Comparison of ENCODE assay signal across 12 cellular contexts in genomic region chr4:153233761-153234371, GRCh38. TPM values are rescaled to one million over a fixed set of nuclear protein-coding genes. Genes with fewer than 3 reads are reported as not detected.
A peak's percentile ranks its signal among the peaks of the same experiment; 100 is the strongest.
DNase-seq lines count a peak whose midpoint lies in the region; ATAC-seq and TF ChIP-seq lines count a peak whose summit lies in the region.
"Had no signal": no experiment of that assay in that cellular context is flagged by ENCODE, and none has a peak within 500 bp of the region (broad histone marks: within the 10 kb centered on the region; RNA-seq: fewer than 3 reads in every experiment).

No MANE protein-coding gene starts in this region.

- WGBS in heart left ventricle, 4 donors, result 29 to 43% (median 37%) methylated on average over 5 of the region's 5 CpGs
- WGBS in esophagus squamous epithelium, 2 donors, result 16 to 17% methylated on average over 5 of the region's 5 CpGs

- POLR2A ChIA-PET in activated CD8-positive, alpha-beta T cell treated with anti-CD3 and anti-CD28 coated beads, Interleukin-2, amount 10 ng/mL, durations not matched to agents 7 days and 5 days (lab: Charles Lee), result no interaction called here

- ATAC-seq in heart left ventricle, result peak in 3 of 4 donors; percentile 18 to 64 (median 20)
- ATAC-seq in activated CD8-positive, alpha-beta T cell treated with anti-CD3 and anti-CD28 coated beads, Interleukin-2, amount 10 ng/mL, durations not matched to agents 7 days and 5 days, result no peak
- no peak for ATAC-seq in HG03520 (IDR thresholded peaks at IDR 0.05; ENCODE audit: unreplicated experiment)
- ATAC-seq: natural killer cell treated with Interleukin-12 subunit alpha and Interleukin-12 subunit beta and Interleukin-15 and Interleukin-18, amount 100 ng/mL, for 72 hours had no signal

- H3K9me3 Mint-ChIP-seq in activated T-helper 2 cell treated with anti-CD3 and anti-CD28 coated beads, Interferon-gamma antibody, Interleukin-2, Interleukin-4, amounts not matched to agents 10 μg/mL and 5 μg/mL and 100 μg/mL, durations not matched to agents 14 hours and 24 hours and 36 hours, result no peaks in the 10 kb centered on the region
- H3K9me3 Mint-ChIP-seq in activated CD8-positive, alpha-beta T cell treated with anti-CD3 and anti-CD28 coated beads, Interleukin-2, amount 10 ng/mL, durations not matched to agents 7 days and 5 days (ENCODE audit: insufficient read depth), result no peaks in the 10 kb centered on the region
- H3K9me3 Mint-ChIP-seq: natural killer cell treated with Interleukin-12 subunit alpha and Interleukin-12 subunit beta and Interleukin-15 and Interleukin-18, amount 100 ng/mL, for 72 hours; stimulated activated naive B cell treated with anti-CD40 and anti-IgM and Interleukin-4, amounts not matched to agents 10 μg/mL and 1 μg/mL and 100 μg/mL, for 72 hours had no signal

- H3K36me3 ChIP-seq in heart left ventricle (peaks cover 0 to 7% (median 0%) of the 10 kb centered on the region in 9 donors), right atrium auricular region (no peaks in the 10 kb centered on the region), esophagus squamous epithelium (no peaks in the 10 kb centered on the region)

- peaks cover 25% of the 10 kb centered on the region for H3K27me3 Mint-ChIP-seq in activated T-helper 2 cell treated with anti-CD3 and anti-CD28 coated beads, Interferon-gamma antibody, Interleukin-2, Interleukin-4, amounts not matched to agents 10 μg/mL and 5 μg/mL and 100 μg/mL, durations not matched to agents 14 hours and 24 hours and 36 hours (ENCODE audit: low read depth)
- peaks cover 32% of the 10 kb centered on the region for H3K27me3 Mint-ChIP-seq in activated CD8-positive, alpha-beta T cell treated with anti-CD3 and anti-CD28 coated beads, Interleukin-2, amount 10 ng/mL, durations not matched to agents 7 days and 5 days (ENCODE audit: low read depth)

- no peaks in the 10 kb centered on the region for H3K27me3 ChIP-seq in heart left ventricle
- no peaks in the 10 kb centered on the region for H3K27me3 ChIP-seq in right atrium auricular region
- H3K27me3 ChIP-seq in esophagus squamous epithelium, result no peaks in the 10 kb centered on the region

- no peak for DNase-seq in heart left ventricle
- no peak for DNase-seq in right atrium auricular region (ENCODE audit: low spot score)
- DNase-seq in amniotic stem cell (lab: John Stamatoyannopoulos, UW), result peak; percentile 74
- peak; percentile 86 for DNase-seq in kidney tubule cell (ENCODE audit: low spot score)
- DNase-seq in activated T-helper 2 cell treated with anti-CD3 and anti-CD28 coated beads, Interferon-gamma antibody, Interleukin-2, Interleukin-4, amounts not matched to agents 10 μg/mL and 5 μg/mL and 100 μg/mL, durations not matched to agents 14 hours and 24 hours and 36 hours (ENCODE audit: low spot score), result no peak
- DNase-seq in activated CD8-positive, alpha-beta T cell treated with anti-CD3 and anti-CD28 coated beads, Interleukin-2, amount 10 ng/mL, durations not matched to agents 7 days and 5 days, result no peak
- DNase-seq in esophagus squamous epithelium (lab: John Stamatoyannopoulos, UW), result no peak
- DNase-seq: activated CD4-positive, CD25-positive, alpha-beta regulatory T cell; MM.1S; stimulated activated naive B cell treated with anti-CD40 and anti-IgM and Interleukin-4, amounts not matched to agents 10 μg/mL and 1 μg/mL and 100 μg/mL, for 72 hours had no signal

- H3K9me3 ChIP-seq in heart left ventricle, result no peaks in the 10 kb centered on the region
- H3K9me3 ChIP-seq in right atrium auricular region, result no peaks in the 10 kb centered on the region
- H3K9me3 ChIP-seq in esophagus squamous epithelium, result no peaks in the 10 kb centered on the region

- TF ChIP-seq CTCF in heart left ventricle (IDR thresholded peaks at IDR 0.05), result no peak
- no peak for TF ChIP-seq CTCF in right atrium auricular region (IDR thresholded peaks at IDR 0.05)
- TF ChIP-seq CTCF in esophagus squamous epithelium (IDR thresholded peaks at IDR 0.05), result no peak

- H3K36me3 Mint-ChIP-seq in activated T-helper 2 cell treated with anti-CD3 and anti-CD28 coated beads, Interferon-gamma antibody, Interleukin-2, Interleukin-4, amounts not matched to agents 10 μg/mL and 5 μg/mL and 100 μg/mL, durations not matched to agents 14 hours and 24 hours and 36 hours (ENCODE audit: low read depth), result no peaks in the 10 kb centered on the region
- H3K36me3 Mint-ChIP-seq in activated CD8-positive, alpha-beta T cell treated with anti-CD3 and anti-CD28 coated beads, Interleukin-2, amount 10 ng/mL, durations not matched to agents 7 days and 5 days (ENCODE audit: low read depth), result no peaks in the 10 kb centered on the region
- H3K36me3 Mint-ChIP-seq: natural killer cell treated with Interleukin-12 subunit alpha and Interleukin-12 subunit beta and Interleukin-15 and Interleukin-18, amount 100 ng/mL, for 72 hours; stimulated activated naive B cell treated with anti-CD40 and anti-IgM and Interleukin-4, amounts not matched to agents 10 μg/mL and 1 μg/mL and 100 μg/mL, for 72 hours had no signal

- peaks cover 0 to 47% (median 27%) of the 10 kb centered on the region in 12 donors for H3K4me1 ChIP-seq in heart left ventricle
- H3K4me1 ChIP-seq in right atrium auricular region, result peaks cover 0 to 34% of the 10 kb centered on the region in 2 donors
- H3K4me1 ChIP-seq in esophagus squamous epithelium, result peaks cover 0 to 30% (median 21%) of the 10 kb centered on the region in 3 donors

- intact Hi-C loops in heart left ventricle (cut with DNase I), result no loop called here
- intact Hi-C loops in activated T-helper 2 cell treated with anti-CD3 and anti-CD28 coated beads, Interferon-gamma antibody, Interleukin-2, Interleukin-4, amounts not matched to agents 10 μg/mL and 5 μg/mL and 100 μg/mL, durations not matched to agents 14 hours and 24 hours and 36 hours (cut with micrococcal nuclease), result no loop called here
- intact Hi-C loops in esophagus squamous epithelium (cut with DNase I), result no loop called here

- no peak overlapping the region for H3K27ac ChIP-seq in heart left ventricle
- H3K27ac ChIP-seq in right atrium auricular region, result no peak overlapping the region
- no peak overlapping the region for H3K27ac ChIP-seq in esophagus squamous epithelium

- H3K4me3 ChIP-seq in heart left ventricle (no peak overlapping the region), right atrium auricular region (no peak overlapping the region), esophagus squamous epithelium (no peak overlapping the region)

- H3K4me1 Mint-ChIP-seq in activated T-helper 2 cell treated with anti-CD3 and anti-CD28 coated beads, Interferon-gamma antibody, Interleukin-2, Interleukin-4, amounts not matched to agents 10 μg/mL and 5 μg/mL and 100 μg/mL, durations not matched to agents 14 hours and 24 hours and 36 hours (ENCODE audit: low read depth), result peaks cover 8% of the 10 kb centered on the region
- peaks cover 10% of the 10 kb centered on the region for H3K4me1 Mint-ChIP-seq in activated CD8-positive, alpha-beta T cell treated with anti-CD3 and anti-CD28 coated beads, Interleukin-2, amount 10 ng/mL, durations not matched to agents 7 days and 5 days (ENCODE audit: low read depth)

- TF ChIP-seq POLR2A in heart left ventricle (IDR thresholded peaks at IDR 0.05), result no peak
- no peak for TF ChIP-seq POLR2A in esophagus squamous epithelium (IDR thresholded peaks at IDR 0.05)

- CTCF ChIA-PET in activated CD8-positive, alpha-beta T cell treated with anti-CD3 and anti-CD28 coated beads, Interleukin-2, amount 10 ng/mL, durations not matched to agents 7 days and 5 days (lab: Charles Lee), result no interaction called here

- no peak overlapping the region for H3K4me3 Mint-ChIP-seq in activated T-helper 2 cell treated with anti-CD3 and anti-CD28 coated beads, Interferon-gamma antibody, Interleukin-2, Interleukin-4, amounts not matched to agents 10 μg/mL and 5 μg/mL and 100 μg/mL, durations not matched to agents 14 hours and 24 hours and 36 hours (ENCODE audit: low read depth)
- H3K4me3 Mint-ChIP-seq in activated CD8-positive, alpha-beta T cell treated with anti-CD3 and anti-CD28 coated beads, Interleukin-2, amount 10 ng/mL, durations not matched to agents 7 days and 5 days, result no peak overlapping the region
- H3K4me3 Mint-ChIP-seq: natural killer cell treated with Interleukin-12 subunit alpha and Interleukin-12 subunit beta and Interleukin-15 and Interleukin-18, amount 100 ng/mL, for 72 hours; stimulated activated naive B cell treated with anti-CD40 and anti-IgM and Interleukin-4, amounts not matched to agents 10 μg/mL and 1 μg/mL and 100 μg/mL, for 72 hours had no signal

- H3K27ac Mint-ChIP-seq in activated T-helper 2 cell treated with anti-CD3 and anti-CD28 coated beads, Interferon-gamma antibody, Interleukin-2, Interleukin-4, amounts not matched to agents 10 μg/mL and 5 μg/mL and 100 μg/mL, durations not matched to agents 14 hours and 24 hours and 36 hours, result no peak overlapping the region
- no peak overlapping the region for H3K27ac Mint-ChIP-seq in activated CD8-positive, alpha-beta T cell treated with anti-CD3 and anti-CD28 coated beads, Interleukin-2, amount 10 ng/mL, durations not matched to agents 7 days and 5 days
- H3K27ac Mint-ChIP-seq: stimulated activated naive B cell treated with anti-CD40 and anti-IgM and Interleukin-4, amounts not matched to agents 10 μg/mL and 1 μg/mL and 100 μg/mL, for 72 hours had no signal

RNA-seq across cellular contexts. Expression of gene TRIM2, which starts 29.6 kb away (rescaled TPM):
- 10 to 100 TPM; 13.0 to 30.5 (median 19.0) TPM for total RNA-seq in heart left ventricle
- polyA plus RNA-seq in heart left ventricle, result 1 to 10 TPM; 5.5 to 5.8 TPM
- 10 to 100 TPM; 17.7 to 29.9 TPM for total RNA-seq in right atrium auricular region
- total RNA-seq in activated T-helper 2 cell treated with anti-CD3 and anti-CD28 coated beads, Interferon-gamma antibody, Interleukin-2, Interleukin-4, amounts not matched to agents 10 μg/mL and 5 μg/mL and 100 μg/mL, durations not matched to agents 14 hours and 24 hours and 36 hours, result 0.09 and 0.18 TPM in 2 replicates
- total RNA-seq in activated CD8-positive, alpha-beta T cell treated with anti-CD3 and anti-CD28 coated beads, Interleukin-2, amount 10 ng/mL, durations not matched to agents 7 days and 5 days, result under 1 TPM; 0.13 to 0.18 TPM
- total RNA-seq in esophagus squamous epithelium, result 10 to 100 TPM in 3 of 4 donors, 1 to 10 TPM in 1; 5.8 to 18.9 (median 14.9) TPM
- total RNA-seq: natural killer cell treated with Interleukin-12 subunit alpha and Interleukin-12 subunit beta and Interleukin-15 and Interleukin-18, amount 100 ng/mL, for 72 hours had no signal

Comparison
In these comparisons a context has a peak if more than half of its experiments do, and no peak if none do; other contexts are left out.
1. ATAC-seq: peak in heart left ventricle (3 of 4); none in activated CD8-positive, alpha-beta T cell treated with anti-CD3 and anti-CD28 coated beads, Interleukin-2, amount 10 ng/mL, durations not matched to agents 7 days and 5 days (single experiment) and HG03520 (single experiment).
2. DNase-seq: peak in amniotic stem cell (single experiment) and kidney tubule cell (single experiment); none in heart left ventricle (0 of 5), right atrium auricular region (single experiment), activated T-helper 2 cell treated with anti-CD3 and anti-CD28 coated beads, Interferon-gamma antibody, Interleukin-2, Interleukin-4, amounts not matched to agents 10 μg/mL and 5 μg/mL and 100 μg/mL, durations not matched to agents 14 hours and 24 hours and 36 hours (single experiment), activated CD8-positive, alpha-beta T cell treated with anti-CD3 and anti-CD28 coated beads, Interleukin-2, amount 10 ng/mL, durations not matched to agents 7 days and 5 days (single experiment) and esophagus squamous epithelium (single experiment).